21 cellular contexts compared by ENCODE assay signal in genomic region chr17:82386256-82386831, GRCh38. TPM values are rescaled to one million over a fixed set of nuclear protein-coding genes. Genes with fewer than 3 reads are reported as not detected.
DNase-seq lines count a peak whose midpoint lies in the region; ATAC-seq, FAIRE-seq and TF ChIP-seq lines count a peak whose summit lies in the region.
"Had no signal": no experiment of that assay in that cellular context is flagged by ENCODE, and none has a peak within 500 bp of the region (broad histone marks: within the 10 kb centered on the region; RNA-seq: fewer than 3 reads in every experiment).

No MANE protein-coding gene starts in this region.

- H3K4me3 ChIP-seq in RWPE2 (ENCODE audit: severe bottlenecking) (no peak overlapping the region), adrenal gland (no peak overlapping the region), kidney (ENCODE audit: low read length in 2 of 2) (no peak overlapping the region)
- H3K4me3 ChIP-seq: Peyer's patch had no signal

- WGBS in adrenal gland, 4 donors = 29 to 41% (median 34%) methylated on average over 14 to 17 of the region's 17 CpGs; no CpG with 5 or more reads in 1 of the 4 donors

- POLR2A ChIA-PET in activated CD4-positive, alpha-beta memory T cell treated with anti-CD3 and anti-CD28 coated beads for 36 hours (lab: Charles Lee) = no interaction called here

- H3K9ac ChIP-seq in kidney (ENCODE audit: low read length in 2 of 2) = no peak overlapping the region

- H3K4me3 Mint-ChIP-seq in endothelial cell (ENCODE audit: unreplicated experiment) = no peak overlapping the region
- no peak overlapping the region for H3K4me3 Mint-ChIP-seq in activated CD4-positive, alpha-beta memory T cell treated with anti-CD3 and anti-CD28 coated beads for 36 hours

- FAIRE-seq in kidney (lab: Jason Lieb, UNC) = no peak
- FAIRE-seq: GM12892, GM19239, HepG2 had no signal

- TF ChIP-seq CTCF in RWPE2 (IDR thresholded peaks at IDR 0.05; ENCODE audit: poor library complexity, severe bottlenecking) (no peak), adrenal gland (IDR thresholded peaks at IDR 0.05) (no peak), kidney (IDR thresholded peaks at IDR 0.05; ENCODE audit: borderline replicate concordance, extremely low read depth, insufficient read depth) (no peak), endothelial cell (IDR thresholded peaks at IDR 0.05; ENCODE audit: unreplicated experiment) (no peak)

- intact Hi-C loops in adrenal gland (cut with DNase I) = no loop called here
- intact Hi-C loops in kidney (cut with DNase I) = no loop called here
- intact Hi-C loops in sciatic nerve (cut with DNase I) = no loop called here
- intact Hi-C loops in activated CD4-positive, alpha-beta memory T cell treated with anti-CD3 and anti-CD28 coated beads for 36 hours (cut with micrococcal nuclease) = no loop called here

- H3K9me3 ChIP-seq in RWPE2 (ENCODE audit: severe bottlenecking) (no peaks in the 10 kb centered on the region), adrenal gland (replicated peaks in 1 of 3) (no peaks in the 10 kb centered on the region), kidney (ENCODE audit: control insufficient read depth in 1 of 2, low read length in 2 of 2) (no peaks in the 10 kb centered on the region)
- H3K9me3 ChIP-seq: Peyer's patch had no signal

- H3K27me3 ChIP-seq in RWPE2 (ENCODE audit: insufficient read depth, poor library complexity, severe bottlenecking) = no peaks in the 10 kb centered on the region
- H3K27me3 ChIP-seq in adrenal gland = no peaks in the 10 kb centered on the region
- H3K27me3 ChIP-seq: Peyer's patch had no signal

- DNase-seq in RWPE2 (ENCODE audit: low spot score) (peak; percentile 61), adrenal gland (peak in 4 of 7 donors; percentile 35 to 60 (median 58)), kidney (peak; percentile 77), sciatic nerve (ENCODE audit: low spot score) (no peak), endothelial cell (ENCODE audit: low spot score) (no peak), cortex of kidney (lab: John Stamatoyannopoulos, UW) (no peak)
- no peak for DNase-seq in activated CD4-positive, alpha-beta memory T cell treated with anti-CD3 and anti-CD28 coated beads for 36 hours
- DNase-seq: ACHN, AML-193, COR-L47, NCI-H1092 treated with DMSO at 0.1 percent for 48 hours, NCI-H1694, NCI-H2227 treated with DMSO at 0.1 percent for 48 hours, NCI-H524, Peyer's patch, SHP77 treated with DMSO at 0.1 percent for 48 hours had no signal

- TF ChIP-seq POLR2A in adrenal gland (IDR thresholded peaks at IDR 0.05) = no peak

- H3K9me3 Mint-ChIP-seq in endothelial cell (ENCODE audit: unreplicated experiment) = no peaks in the 10 kb centered on the region
- no peaks in the 10 kb centered on the region for H3K9me3 Mint-ChIP-seq in activated CD4-positive, alpha-beta memory T cell treated with anti-CD3 and anti-CD28 coated beads for 36 hours

- no peak overlapping the region for H3K27ac Mint-ChIP-seq in endothelial cell (ENCODE audit: unreplicated experiment)
- H3K27ac Mint-ChIP-seq in activated CD4-positive, alpha-beta memory T cell treated with anti-CD3 and anti-CD28 coated beads for 36 hours = no peak overlapping the region

- H3K27ac ChIP-seq in RWPE2 (ENCODE audit: poor library complexity, severe bottlenecking) = no peak overlapping the region
- no peak overlapping the region for H3K27ac ChIP-seq in adrenal gland
- H3K27ac ChIP-seq in kidney (ENCODE audit: low read depth in 2 of 2, low read length in 2 of 2) = no peak overlapping the region
- H3K27ac ChIP-seq: Peyer's patch had no signal

- peaks cover 5% of the 10 kb centered on the region for H3K27me3 Mint-ChIP-seq in endothelial cell (ENCODE audit: unreplicated experiment)
- H3K27me3 Mint-ChIP-seq in activated CD4-positive, alpha-beta memory T cell treated with anti-CD3 and anti-CD28 coated beads for 36 hours = peaks cover 16% of the 10 kb centered on the region

- H3K4me1 ChIP-seq in RWPE2 (ENCODE audit: insufficient read depth, poor library complexity, severe bottlenecking) (peaks cover 10% of the 10 kb centered on the region), adrenal gland (replicated peaks in 1 of 2) (peaks cover 9 to 17% of the 10 kb centered on the region in 2 donors), kidney (ENCODE audit: control insufficient read depth in 1 of 2, insufficient read depth in 1 of 2, low read depth in 1 of 2, low read length in 2 of 2) (peaks cover 0 to 9% of the 10 kb centered on the region in 2 donors)

- ATAC-seq in RWPE2 (ENCODE audit: low read depth) (no peak), sciatic nerve (peak; percentile 47)
- ATAC-seq: HepG2 had no signal

- CTCF ChIA-PET in activated CD4-positive, alpha-beta memory T cell treated with anti-CD3 and anti-CD28 coated beads for 36 hours (lab: Charles Lee) = no interaction called here

- H3K36me3 ChIP-seq in RWPE2 (ENCODE audit: low read depth) (no peaks in the 10 kb centered on the region), adrenal gland (replicated peaks in 1 of 2) (no peaks in the 10 kb centered on the region), kidney (ENCODE audit: control insufficient read depth in 1 of 2, insufficient read depth in 2 of 2, low read length in 2 of 2) (no peaks in the 10 kb centered on the region)
- H3K36me3 ChIP-seq: Peyer's patch had no signal

- no peaks in the 10 kb centered on the region for H3K36me3 Mint-ChIP-seq in endothelial cell (ENCODE audit: low read depth, unreplicated experiment)
- no peaks in the 10 kb centered on the region for H3K36me3 Mint-ChIP-seq in activated CD4-positive, alpha-beta memory T cell treated with anti-CD3 and anti-CD28 coated beads for 36 hours

- no peaks in the 10 kb centered on the region for H3K4me1 Mint-ChIP-seq in endothelial cell (ENCODE audit: unreplicated experiment)
- peaks cover 4% of the 10 kb centered on the region for H3K4me1 Mint-ChIP-seq in activated CD4-positive, alpha-beta memory T cell treated with anti-CD3 and anti-CD28 coated beads for 36 hours (ENCODE audit: low read depth)

RNA-seq across cellular contexts. Expression of gene UTS2R, which starts 14.8 kb away (rescaled TPM):
- total RNA-seq in adrenal gland (not detected), kidney (not detected), sciatic nerve (not detected), endothelial cell (ENCODE audit: unreplicated experiment) (not detected)
- polyA plus RNA-seq in adrenal gland (not detected), kidney (ENCODE audit: insufficient read depth, low read depth, low replicate concordance) (not detected)
- not detected for total RNA-seq in activated CD4-positive, alpha-beta memory T cell treated with anti-CD3 and anti-CD28 coated beads for 36 hours
- total RNA-seq: H7, MCF 10A, Peyer's patch had no signal

RNA-seq across cellular contexts. Expression of gene TEX19, which starts 27.3 kb away (rescaled TPM):
- total RNA-seq in adrenal gland = under 1 TPM in 1 of 8 donors, not detected in 7; 0.26 TPM
- not detected for polyA plus RNA-seq in adrenal gland
- not detected for total RNA-seq in kidney
- polyA plus RNA-seq in kidney (ENCODE audit: insufficient read depth, low read depth, low replicate concordance) = not detected
- not detected for total RNA-seq in sciatic nerve
- total RNA-seq in endothelial cell (ENCODE audit: unreplicated experiment) = 0.26 TPM
- not detected for total RNA-seq in activated CD4-positive, alpha-beta memory T cell treated with anti-CD3 and anti-CD28 coated beads for 36 hours
- total RNA-seq: MCF 10A, Peyer's patch had no signal

RNA-seq across cellular contexts. Expression of gene HEXD, which starts 31.8 kb away (rescaled TPM):
- 100 to 1,000 TPM in 1 of 8 donors, 10 to 100 TPM in 7; 16.2 to 104 (median 43.8) TPM for total RNA-seq in adrenal gland
- 100 to 1,000 TPM in 2 of 3 donors, 1 to 10 TPM in 1; 8.9 to 292 (median 198) TPM for polyA plus RNA-seq in adrenal gland
- total RNA-seq in kidney = 39.2 TPM
- 42.0 TPM for polyA plus RNA-seq in kidney (ENCODE audit: insufficient read depth, low read depth, low replicate concordance)
- total RNA-seq in sciatic nerve = 43.2 TPM
- total RNA-seq in endothelial cell (ENCODE audit: unreplicated experiment) = 22.0 TPM
- total RNA-seq in activated CD4-positive, alpha-beta memory T cell treated with anti-CD3 and anti-CD28 coated beads for 36 hours = 10 to 100 TPM; 21.7 to 26.0 TPM

RNA-seq across cellular contexts. Expression of gene OGFOD3, which starts 32.0 kb away (rescaled TPM):
- 100 to 1,000 TPM in 1 of 8 donors, 10 to 100 TPM in 7; 38.7 to 131 (median 56.8) TPM for total RNA-seq in adrenal gland
- polyA plus RNA-seq in adrenal gland = 10 to 100 TPM; 17.9 to 39.8 (median 34.1) TPM
- total RNA-seq in kidney = 36.1 TPM
- 27.8 TPM for polyA plus RNA-seq in kidney (ENCODE audit: insufficient read depth, low read depth, low replicate concordance)
- 23.5 TPM for total RNA-seq in sciatic nerve
- total RNA-seq in endothelial cell (ENCODE audit: unreplicated experiment) = 15.7 TPM
- 10 to 100 TPM; 29.7 to 32.2 TPM for total RNA-seq in activated CD4-positive, alpha-beta memory T cell treated with anti-CD3 and anti-CD28 coated beads for 36 hours

RNA-seq across cellular contexts. Expression of gene SECTM1, which starts 52.8 kb away (rescaled TPM):
- total RNA-seq in adrenal gland (10 to 100 TPM in 5 of 8 donors, 1 to 10 TPM in 3; 3.4 to 24.3 (median 13.0) TPM), kidney (87.5 TPM), sciatic nerve (22.2 TPM), endothelial cell (ENCODE audit: unreplicated experiment) (not detected)
- polyA plus RNA-seq in adrenal gland (1 to 10 TPM; 1.4 to 4.3 (median 3.7) TPM), kidney (ENCODE audit: insufficient read depth, low read depth, low replicate concordance) (15.4 TPM)
- 10 to 100 TPM; 12.2 to 12.7 TPM for total RNA-seq in activated CD4-positive, alpha-beta memory T cell treated with anti-CD3 and anti-CD28 coated beads for 36 hours

Comparison
In these comparisons a context has a peak if more than half of its experiments do, and no peak if none do; other contexts are left out.
1. DNase-seq: peak in RWPE2 (single experiment), adrenal gland (4 of 7) and kidney (single experiment); none in sciatic nerve (single experiment), endothelial cell (single experiment), cortex of kidney (single experiment) and activated CD4-positive, alpha-beta memory T cell treated with anti-CD3 and anti-CD28 coated beads for 36 hours (single experiment).